Comparison of ENCODE assay signal across 5 cellular contexts in the genomic region with DNA sequence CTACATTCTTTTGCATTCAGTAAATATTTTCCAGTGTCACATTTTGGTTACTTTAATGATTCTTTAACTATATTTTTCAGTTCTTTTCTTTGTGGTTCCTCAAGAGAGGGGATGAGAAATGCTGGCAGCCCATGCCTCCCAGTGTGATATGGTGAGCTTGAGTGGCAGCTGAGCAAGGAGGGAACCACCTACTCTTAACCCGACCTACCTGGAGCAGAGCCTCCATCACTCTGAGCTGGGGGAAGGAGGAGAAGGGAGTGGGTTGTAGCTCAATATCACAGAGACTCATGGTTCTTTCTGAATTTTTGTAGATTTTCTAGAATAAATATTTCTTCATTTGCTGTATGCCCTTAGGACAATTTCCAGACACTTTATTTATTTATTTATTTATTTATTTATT. TPM values are rescaled to one million over a fixed set of nuclear protein-coding genes. Genes with fewer than 3 reads are reported as not detected.
"Had no signal": no experiment of that assay in that cellular context is flagged by ENCODE, and none has a peak within 500 bp of the region (broad histone marks: within the 10 kb centered on the region; RNA-seq: fewer than 3 reads in every experiment).

No MANE protein-coding gene starts in this region.

RNA-seq across cellular contexts. Expression of gene FAM153A, which starts 37.0 kb away (rescaled TPM):
- total RNA-seq: PC-3, PC-9, RPMI7951, SJSA1, SK-MEL-5 had no signal
